ENCODE assay signal across 1 cellular context in genomic region chr6:3732345-3733141, GRCh38.
TF ChIP-seq lines count a peak whose summit lies in the region.

No MANE protein-coding gene starts in this region.

TF ChIP-seq in IMR-90, 13 proteins besides CTCF, POLR2A, EP300 and RAD21 (continued from another document):
- TF ChIP-seq RFX5 (IDR thresholded peaks at IDR 0.05; ENCODE audit: low read depth, low read length): no peak
